Comparison of ENCODE assay signal across 10 cellular contexts in genomic region chr15:48112242-48112641, GRCh38. TPM values are rescaled to one million over a fixed set of nuclear protein-coding genes. Genes with fewer than 3 reads are reported as not detected.
DNase-seq lines count a peak whose midpoint lies in the region; ATAC-seq and TF ChIP-seq lines count a peak whose summit lies in the region.
"Had no signal": no experiment of that assay in that cellular context is flagged by ENCODE, and none has a peak within 500 bp of the region (broad histone marks: within the 10 kb centered on the region; RNA-seq: fewer than 3 reads in every experiment).

No MANE protein-coding gene starts in this region.

- H3K36me3 Mint-ChIP-seq in stimulated activated naive B cell treated with anti-CD40 and anti-IgM and Interleukin-4, amounts not matched to agents 10 μg/mL and 1 μg/mL and 100 μg/mL, for 72 hours = no peaks in the 10 kb centered on the region

- H3K9me3 Mint-ChIP-seq in stimulated activated naive B cell treated with anti-CD40 and anti-IgM and Interleukin-4, amounts not matched to agents 10 μg/mL and 1 μg/mL and 100 μg/mL, for 72 hours = no peaks in the 10 kb centered on the region
- H3K9me3 Mint-ChIP-seq: stimulated activated naive CD8-positive, alpha-beta T cell treated with anti-CD3 and anti-CD28 coated beads, Interleukin-15, Interleukin-2, amounts not matched to agents 100 ng/mL and 50 ng/mL, for 24 hours had no signal

- H3K4me3 ChIP-seq in astrocyte of the cerebellum (ENCODE audit: low read depth, low read length) = no peak overlapping the region

- no peak for ATAC-seq in stimulated activated naive B cell treated with anti-CD40 and anti-IgM and Interleukin-4, amounts not matched to agents 10 μg/mL and 1 μg/mL and 100 μg/mL, for 72 hours (replicated peaks)
- no peak for ATAC-seq in GM21528 (IDR thresholded peaks at IDR 0.05; ENCODE audit: low FRiP score, unreplicated experiment)

- peaks cover 17 to 35% of the 10 kb centered on the region in 2 donors for H3K27me3 Mint-ChIP-seq in stimulated activated naive B cell treated with anti-CD40 and anti-IgM and Interleukin-4, amounts not matched to agents 10 μg/mL and 1 μg/mL and 100 μg/mL, for 72 hours

- no peaks in the 10 kb centered on the region for H3K4me1 Mint-ChIP-seq in stimulated activated naive B cell treated with anti-CD40 and anti-IgM and Interleukin-4, amounts not matched to agents 10 μg/mL and 1 μg/mL and 100 μg/mL, for 72 hours

- no peak overlapping the region for H3K4me3 Mint-ChIP-seq in stimulated activated naive B cell treated with anti-CD40 and anti-IgM and Interleukin-4, amounts not matched to agents 10 μg/mL and 1 μg/mL and 100 μg/mL, for 72 hours
- H3K4me3 Mint-ChIP-seq: stimulated activated naive CD8-positive, alpha-beta T cell treated with anti-CD3 and anti-CD28 coated beads, Interleukin-15, Interleukin-2, amounts not matched to agents 100 ng/mL and 50 ng/mL, for 24 hours had no signal

- peak; percentile 81 for TF ChIP-seq CTCF in astrocyte of the cerebellum (IDR thresholded peaks at IDR 0.05; ENCODE audit: low read depth, low read length, missing control alignments)

- in situ Hi-C loops in astrocyte of the cerebellum (cut with HindIII; ENCODE audit: low sequenced_read_pairs) = no loop called here

- H3K27ac Mint-ChIP-seq in stimulated activated naive B cell treated with anti-CD40 and anti-IgM and Interleukin-4, amounts not matched to agents 10 μg/mL and 1 μg/mL and 100 μg/mL, for 72 hours = no peak overlapping the region
- H3K27ac Mint-ChIP-seq: stimulated activated naive CD8-positive, alpha-beta T cell treated with anti-CD3 and anti-CD28 coated beads, Interleukin-15, Interleukin-2, amounts not matched to agents 100 ng/mL and 50 ng/mL, for 24 hours had no signal

- DNase-seq in DMS53 (lab: John Stamatoyannopoulos, UW) = peak; percentile 69
- DNase-seq in LHCN-M2 (ENCODE audit: low read depth) = peak; percentile 17
- DNase-seq in astrocyte of the cerebellum (ENCODE audit: low read depth) = peak; percentile 28
- peak; percentile 75 for DNase-seq in left kidney (ENCODE audit: low read depth, low spot score)
- DNase-seq in stimulated activated naive B cell treated with anti-CD40 and anti-IgM and Interleukin-4, amounts not matched to agents 10 μg/mL and 1 μg/mL and 100 μg/mL, for 72 hours = no peak
- no peak for DNase-seq in NOMO-1 treated with DMSO at 0.1 percent for 48 hours (lab: John Stamatoyannopoulos, UW; ENCODE audit: unreplicated experiment)
- no peak for DNase-seq in middle frontal gyrus (ENCODE audit: extremely low spot score, low spot score)
- DNase-seq: left cardiac atrium had no signal

RNA-seq across cellular contexts. Expression of gene SLC24A5, which starts 8.5 kb away (rescaled TPM):
- total RNA-seq in LHCN-M2 (2014; rRNA removed) = not detected in 2 replicates
- polyA plus RNA-seq in LHCN-M2 (2012) = not detected
- total RNA-seq: left cardiac atrium had no signal

Comparison
In these comparisons a context has a peak if more than half of its experiments do, and no peak if none do; other contexts are left out.
1. DNase-seq: peak in DMS53 (single experiment), LHCN-M2 (single experiment), astrocyte of the cerebellum (single experiment) and left kidney (single experiment); none in stimulated activated naive B cell treated with anti-CD40 and anti-IgM and Interleukin-4, amounts not matched to agents 10 μg/mL and 1 μg/mL and 100 μg/mL, for 72 hours (single experiment), NOMO-1 treated with DMSO at 0.1 percent for 48 hours (single experiment) and middle frontal gyrus (single experiment).